Comparison of ENCODE assay signal across 9 cellular contexts in genomic region chr7:87926581-87927461, GRCh38. TPM values are rescaled to one million over a fixed set of nuclear protein-coding genes. Genes with fewer than 3 reads are reported as not detected.
DNase-seq lines count a peak whose midpoint lies in the region; ATAC-seq and TF ChIP-seq lines count a peak whose summit lies in the region.
"Had no signal": no experiment of that assay in that cellular context is flagged by ENCODE, and none has a peak within 500 bp of the region (broad histone marks: within the 10 kb centered on the region; RNA-seq: fewer than 3 reads in every experiment).

No MANE protein-coding gene starts in this region.

- no peak for TF ChIP-seq POLR2A in gastroesophageal sphincter (IDR thresholded peaks at IDR 0.05)

- no peaks in the 10 kb centered on the region for H3K9me3 Mint-ChIP-seq in osteocyte (ENCODE audit: unreplicated experiment)

- peak; percentile 63 for TF ChIP-seq CTCF in GM06990 (IDR thresholded peaks at IDR 0.05; ENCODE audit: insufficient read depth, low read length, poor library complexity, severe bottlenecking)
- no peak for TF ChIP-seq CTCF in osteocyte (IDR thresholded peaks at IDR 0.05)
- TF ChIP-seq CTCF in gastroesophageal sphincter (IDR thresholded peaks at IDR 0.05): no peak

- DNase-seq in GM06990 (ENCODE audit: extremely low read depth, insufficient read length) (peak; percentile 75), T1000 (lab: John Stamatoyannopoulos, UW) (peak; percentile 77), osteocyte (ENCODE audit: extremely low spot score, unreplicated experiment) (no peak), NCI-H2227 treated with DMSO at 0.1 percent for 48 hours (lab: John Stamatoyannopoulos, UW) (no peak), ureter (ENCODE audit: low spot score) (no peak)
- DNase-seq: IMR-90 had no signal

- no peaks in the 10 kb centered on the region for H3K27me3 ChIP-seq in GM06990 (replicated peaks; ENCODE audit: control insufficient read depth, insufficient read depth, low read length)
- no peaks in the 10 kb centered on the region for H3K27me3 ChIP-seq in gastroesophageal sphincter

- H3K4me3 ChIP-seq in GM06990 (replicated peaks; ENCODE audit: low read depth, low read length) (peak overlapping the region; percentile 58), gastroesophageal sphincter (no peak overlapping the region)

- peak overlapping the region; percentile 39 for H3K27ac Mint-ChIP-seq in osteocyte (ENCODE audit: unreplicated experiment)

- H3K4me3 Mint-ChIP-seq in osteocyte (ENCODE audit: unreplicated experiment): no peak overlapping the region

- no peak for TF ChIP-seq EP300 in gastroesophageal sphincter (IDR thresholded peaks at IDR 0.05)

- H3K9me3 ChIP-seq in gastroesophageal sphincter: no peaks in the 10 kb centered on the region

- ATAC-seq in GM19455 (IDR thresholded peaks at IDR 0.05; ENCODE audit: unreplicated experiment): peak; percentile 98
- peak; percentile 98 for ATAC-seq in HG03378 (IDR thresholded peaks at IDR 0.05; ENCODE audit: unreplicated experiment)
- ATAC-seq in gastroesophageal sphincter: no peak

- H3K36me3 ChIP-seq in GM06990 (ENCODE audit: control insufficient read depth, insufficient read depth, low read length) (no peaks in the 10 kb centered on the region), gastroesophageal sphincter (no peaks in the 10 kb centered on the region)

- peaks cover 9% of the 10 kb centered on the region for H3K4me1 Mint-ChIP-seq in osteocyte (ENCODE audit: unreplicated experiment)

- no peaks in the 10 kb centered on the region for H3K4me1 ChIP-seq in gastroesophageal sphincter

- no peak overlapping the region for H3K27ac ChIP-seq in gastroesophageal sphincter

- WGBS in gastroesophageal sphincter (ENCODE audit: low coverage in 1 of 2), 2 donors: no CpG with 5 or more reads among the region's 6 CpGs

- H3K27me3 Mint-ChIP-seq in osteocyte (ENCODE audit: unreplicated experiment): peaks cover 48% of the 10 kb centered on the region

- no peaks in the 10 kb centered on the region for H3K36me3 Mint-ChIP-seq in osteocyte (ENCODE audit: unreplicated experiment)

RNA-seq across cellular contexts. Expression of gene ADAM22, which starts 7.2 kb away (rescaled TPM):
- total RNA-seq in osteocyte: 3.0 and 3.5 TPM in 2 replicates
- total RNA-seq in ureter: 26.4 TPM
- 1 to 10 TPM; 1.1 to 3.6 (median 1.7) TPM for total RNA-seq in gastroesophageal sphincter

RNA-seq across cellular contexts. Expression of gene DBF4, which starts 50.5 kb away (rescaled TPM):
- 9.0 and 9.7 TPM in 2 replicates for total RNA-seq in osteocyte
- total RNA-seq in ureter: 12.1 TPM
- total RNA-seq in gastroesophageal sphincter: 1 to 10 TPM; 3.1 to 7.6 (median 6.7) TPM

RNA-seq across cellular contexts. Expression of gene SLC25A40, which starts 50.7 kb away (rescaled TPM):
- 19.8 and 21.3 TPM in 2 replicates for total RNA-seq in osteocyte
- 21.3 TPM for total RNA-seq in ureter
- 10 to 100 TPM in 2 of 4 donors, 1 to 10 TPM in 2; 7.8 to 14.0 (median 9.5) TPM for total RNA-seq in gastroesophageal sphincter

Comparison
In these comparisons a context has a peak if more than half of its experiments do, and no peak if none do; other contexts are left out.
1. DNase-seq: peak in GM06990 (single experiment) and T1000 (single experiment); none in osteocyte (single experiment), NCI-H2227 treated with DMSO at 0.1 percent for 48 hours (single experiment) and ureter (single experiment).